8 cellular contexts compared by ENCODE assay signal in the genomic region with DNA sequence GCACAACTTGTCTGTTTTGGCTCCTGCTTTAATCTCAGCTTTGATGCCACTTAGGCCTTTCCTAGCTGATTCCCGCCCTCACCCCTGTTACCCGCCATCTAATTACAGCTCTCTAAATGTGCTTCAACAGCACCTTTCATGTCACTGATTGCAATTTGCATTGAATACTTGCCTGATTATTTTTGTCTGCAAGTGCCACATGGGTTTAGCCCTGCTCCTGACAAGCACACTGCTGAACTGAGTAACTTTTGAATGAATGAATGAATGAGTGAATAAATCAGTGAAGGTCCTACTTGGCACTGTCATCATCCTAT. TPM values are rescaled to one million over a fixed set of nuclear protein-coding genes. Genes with fewer than 3 reads are reported as not detected.
A peak's percentile ranks its signal among the peaks of the same experiment; 100 is the strongest.
DNase-seq lines count a peak whose midpoint lies in the region; ATAC-seq, FAIRE-seq and TF ChIP-seq lines count a peak whose summit lies in the region.

No MANE protein-coding gene starts in this region.

- intact Hi-C loops in PC-9 (cut with micrococcal nuclease; ENCODE audit: unreplicated experiment): loop anchor here (1.0 to 2.0 kb wide), 3 partner anchors 17 to 120 kb away; a partner anchor contains a TSS

- ATAC-seq in GM19023 (IDR thresholded peaks at IDR 0.05; ENCODE audit: unreplicated experiment) (peak; percentile 0), HG02588 (IDR thresholded peaks at IDR 0.05; ENCODE audit: unreplicated experiment) (no peak)

- H3K9me3 ChIP-seq in PC-9 (ENCODE audit: insufficient read depth, low read depth) (no peaks in the 10 kb centered on the region), esophagus (ENCODE audit: control insufficient read depth in 2 of 2, insufficient read depth in 1 of 2, low read depth in 1 of 2, low read length in 1 of 2) (no peaks in the 10 kb centered on the region)

- DNase-seq in PC-9: no peak
- no peak for DNase-seq in HTR-8/SVneo (ENCODE audit: insufficient read length, low spot score)
- no peak for DNase-seq in NCI-H2196 (lab: John Stamatoyannopoulos, UW; ENCODE audit: unreplicated experiment)
- DNase-seq in DMS79 treated with DMSO at 0.1 percent for 48 hours (lab: John Stamatoyannopoulos, UW): no peak

- WGBS in esophagus, 2 donors: 43 to 46% methylated on average over 2 of the region's 2 CpGs

- POLR2A ChIA-PET in PC-9 (lab: Charles Lee; ENCODE audit: unreplicated experiment): interaction anchor here (0.5 to 0.6 kb wide), 2 partner anchors 26 to 816 kb away, joined by 3 to 7 read pairs; no protein-coding TSS in a partner anchor

- H3K27ac ChIP-seq in PC-9 (peak overlapping the region; percentile 7; the same call in 1 of the 2 replicates), esophagus (ENCODE audit: low read depth in 2 of 2, low read length in 1 of 2) (peak overlapping the region; percentile 45 to 94), rectal smooth muscle tissue (ENCODE audit: low read depth, low read length) (no peak overlapping the region)

- H3K9me2 ChIP-seq in PC-9 (ENCODE audit: insufficient read depth): no peaks in the 10 kb centered on the region

- peaks cover 35% of the 10 kb centered on the region for H3K79me2 ChIP-seq in PC-9 (ENCODE audit: low read depth)

- CTCF ChIA-PET in PC-9 (lab: Charles Lee): no interaction called here

- H3F3A ChIP-seq in PC-9 (ENCODE audit: insufficient read depth, low read depth): peaks cover 23% of the 10 kb centered on the region; the same call in 1 of the 2 replicates

- H3K4me1 ChIP-seq in PC-9 (replicated peaks; ENCODE audit: insufficient read depth) (peaks cover 16% of the 10 kb centered on the region), esophagus (ENCODE audit: control insufficient read depth in 2 of 2, insufficient read depth in 2 of 2, low read length in 1 of 2) (peaks cover 0 to 2% of the 10 kb centered on the region in 2 donors), rectal smooth muscle tissue (ENCODE audit: control insufficient read depth, insufficient read depth, low read length) (no peaks in the 10 kb centered on the region)

- FAIRE-seq in HTR-8/SVneo (lab: Jason Lieb, UNC): no peak

- peak overlapping the region; percentile 94 for H3K4me2 ChIP-seq in PC-9

- H3K9ac ChIP-seq in rectal smooth muscle tissue (ENCODE audit: low read length): no peak overlapping the region

- no peaks in the 10 kb centered on the region for H4K20me1 ChIP-seq in PC-9 (ENCODE audit: insufficient read depth)

- H3K36me3 ChIP-seq in PC-9 (ENCODE audit: low read depth): no peaks in the 10 kb centered on the region
- no peaks in the 10 kb centered on the region for H3K36me3 ChIP-seq in esophagus (ENCODE audit: control insufficient read depth in 2 of 2, insufficient read depth in 2 of 2, low read length in 1 of 2)
- H3K36me3 ChIP-seq in rectal smooth muscle tissue (ENCODE audit: control insufficient read depth, insufficient read depth, low read length): no peaks in the 10 kb centered on the region

- H3K4me3 ChIP-seq in PC-9 (peak overlapping the region; percentile 93), esophagus (ENCODE audit: low read depth in 1 of 2, low read length in 2 of 2) (peak overlapping the region; percentile 72 to 78), rectal smooth muscle tissue (ENCODE audit: low read length) (peak overlapping the region; percentile 74)

- H3K27me3 ChIP-seq in PC-9 (ENCODE audit: insufficient read depth, low read depth): no peaks in the 10 kb centered on the region
- H3K27me3 ChIP-seq in esophagus (ENCODE audit: control insufficient read depth in 1 of 2, insufficient read depth in 2 of 2, low read length in 2 of 2): no peaks in the 10 kb centered on the region
- H3K27me3 ChIP-seq in rectal smooth muscle tissue (ENCODE audit: control insufficient read depth, insufficient read depth, low read length): no peaks in the 10 kb centered on the region

- peak overlapping the region; percentile 87 for H2AFZ ChIP-seq in PC-9

- BruUV-seq in PC-9 (replicated peaks; lab: Mats Ljungman, UMichigan): no TSS peak

- no peak for TF ChIP-seq CTCF in PC-9 (conservative IDR thresholded peaks at IDR 0.05)

RNA-seq across cellular contexts. Expression of a gene that starts 0.6 kb away (rescaled TPM):
- 5.7 and 6.1 TPM in 2 replicates for total RNA-seq in PC-9 (2021)
- polyA plus RNA-seq in esophagus: 1 to 10 TPM; 3.8 TPM

RNA-seq across cellular contexts. Expression of a gene that starts 56.1 kb away (rescaled TPM):
- not detected in 2 replicates for total RNA-seq in PC-9 (2021)
- polyA plus RNA-seq in esophagus: not detected
